In the genomic region with DNA sequence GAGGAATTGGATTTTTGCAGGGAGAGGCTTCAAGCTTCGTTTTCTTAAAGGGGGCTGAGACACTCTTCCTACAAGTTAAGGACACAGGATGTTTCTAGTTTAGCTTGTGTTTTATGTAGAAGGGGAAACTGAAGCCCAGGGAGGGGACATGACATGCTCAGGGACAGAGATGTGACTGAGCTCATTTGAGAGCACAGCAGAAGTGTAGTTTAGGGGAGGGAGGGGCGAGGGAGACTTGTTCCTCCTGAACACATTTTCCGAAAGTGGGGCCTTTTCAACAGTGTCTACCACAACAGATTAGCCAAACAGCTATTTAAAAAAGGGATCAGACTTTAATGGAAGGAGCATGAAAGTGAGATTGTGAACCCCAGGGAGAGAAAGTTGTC, we compare ENCODE assay signal across 12 cellular contexts.
DNase-seq lines count a peak whose midpoint lies in the region; ATAC-seq and TF ChIP-seq lines count a peak whose summit lies in the region.
"Had no signal": no experiment of that assay in that cellular context is flagged by ENCODE, and none has a peak within 500 bp of the region (broad histone marks: within the 10 kb centered on the region; RNA-seq: fewer than 3 reads in every experiment).

No MANE protein-coding gene starts in this region.

- no peak for TF ChIP-seq POLR2A in gastroesophageal sphincter (IDR thresholded peaks at IDR 0.05)

- H3K27ac Mint-ChIP-seq in type B pancreatic cell, result peak overlapping the region; percentile 84
- H3K27ac Mint-ChIP-seq: activated T-cell treated with anti-CD3 and anti-CD28 coated beads, Interleukin-2, amount 50 U/mL, for 24 hours; CD8-positive, alpha-beta T cell had no signal

- no peaks in the 10 kb centered on the region for H3K36me3 Mint-ChIP-seq in type B pancreatic cell
- H3K36me3 Mint-ChIP-seq: CD8-positive, alpha-beta T cell had no signal

- peak overlapping the region; percentile 15 for H3K4me3 ChIP-seq in adipocyte (ENCODE audit: low read length)
- no peak overlapping the region for H3K4me3 ChIP-seq in gastroesophageal sphincter
- no peak overlapping the region for H3K4me3 ChIP-seq in osteoblast (ENCODE audit: insufficient read depth, low read length)

- TF ChIP-seq CTCF in gastroesophageal sphincter (IDR thresholded peaks at IDR 0.05) (no peak), osteoblast (IDR thresholded peaks at IDR 0.05; ENCODE audit: extremely low read depth, low read depth, low read length) (no peak), type B pancreatic cell (conservative IDR thresholded peaks at IDR 0.05) (no peak)

- H3K36me3 ChIP-seq in adipocyte (ENCODE audit: control insufficient read depth, insufficient read depth, low read length, severe bottlenecking), result no peaks in the 10 kb centered on the region
- no peaks in the 10 kb centered on the region for H3K36me3 ChIP-seq in gastroesophageal sphincter
- H3K36me3 ChIP-seq in osteoblast (ENCODE audit: insufficient read depth, low read length), result no peaks in the 10 kb centered on the region

- H3K9me3 ChIP-seq in adipocyte (ENCODE audit: control insufficient read depth, low read length) (peaks cover 23% of the 10 kb centered on the region), gastroesophageal sphincter (no peaks in the 10 kb centered on the region), osteoblast (ENCODE audit: low read depth, low read length) (peaks cover 9% of the 10 kb centered on the region)

- DNase-seq in adipocyte (ENCODE audit: low read depth), result no peak
- no peak for DNase-seq in osteoblast (ENCODE audit: insufficient read length, low spot score, missing footprints)
- DNase-seq in type B pancreatic cell (ENCODE audit: extremely low spot score, unreplicated experiment), result no peak
- no peak for DNase-seq in RPMI8226
- no peak for DNase-seq in stimulated activated naive CD4-positive, alpha-beta T cell treated with Interleukin-2 at 50 U/mL for 16 hours (lab: John Stamatoyannopoulos, UW)
- DNase-seq in HuH-7 (ENCODE audit: low spot score), result no peak
- DNase-seq: activated T-cell treated with anti-CD3 and anti-CD28 coated beads, Interleukin-2, amount 50 U/mL, for 24 hours; CD8-positive, alpha-beta T cell; effector CD8-positive, alpha-beta T cell; NCI-H1694 treated with DMSO at 0.1 percent for 48 hours had no signal

- H2AFZ ChIP-seq in osteoblast (ENCODE audit: low read length), result no peak overlapping the region

- TF ChIP-seq EP300 in gastroesophageal sphincter (IDR thresholded peaks at IDR 0.05), result no peak

- H3K4me1 ChIP-seq in adipocyte (ENCODE audit: control insufficient read depth, insufficient read depth, low read length) (peaks cover 57% of the 10 kb centered on the region), gastroesophageal sphincter (peaks cover 22 to 88% (median 54%) of the 10 kb centered on the region in 3 donors), osteoblast (ENCODE audit: insufficient read depth, low read length) (peaks cover 28% of the 10 kb centered on the region)

- no peak for ATAC-seq in gastroesophageal sphincter
- ATAC-seq: activated CD4-positive, CD25-positive, alpha-beta regulatory T cell treated with anti-CD3 and anti-CD28 coated beads, Interleukin-2, amount 50 U/mL, for 24 hours; CD8-positive, alpha-beta T cell had no signal

- peak overlapping the region; percentile 64 for H3K4me3 Mint-ChIP-seq in type B pancreatic cell
- H3K4me3 Mint-ChIP-seq: activated T-cell treated with anti-CD3 and anti-CD28 coated beads, Interleukin-2, amount 50 U/mL, for 24 hours; CD8-positive, alpha-beta T cell had no signal

- 28 to 37% methylated on average over 2 to 3 of the region's 3 CpGs for WGBS in gastroesophageal sphincter (ENCODE audit: low coverage in 1 of 2), 2 donors

- peaks cover 34% of the 10 kb centered on the region for H3K4me1 Mint-ChIP-seq in type B pancreatic cell (ENCODE audit: unreplicated experiment)

- H3K79me2 ChIP-seq in osteoblast (ENCODE audit: insufficient read depth, low read length), result no peaks in the 10 kb centered on the region

- H3K9ac ChIP-seq in adipocyte (ENCODE audit: low read length), result peak overlapping the region; percentile 84

- no peaks in the 10 kb centered on the region for H4K20me1 ChIP-seq in osteoblast (ENCODE audit: insufficient read depth, low read length)

- H3K4me2 ChIP-seq in osteoblast (ENCODE audit: insufficient read depth, low read length), result peak overlapping the region; percentile 53

- peaks cover 3% of the 10 kb centered on the region for H3K9me3 Mint-ChIP-seq in type B pancreatic cell

- peak overlapping the region; percentile 85 to 92 (median 90) for H3K27ac ChIP-seq in gastroesophageal sphincter
- peak overlapping the region; percentile 55 for H3K27ac ChIP-seq in osteoblast (ENCODE audit: low read depth, low read length)

- no peaks in the 10 kb centered on the region for H3K27me3 Mint-ChIP-seq in type B pancreatic cell

- H3K27me3 ChIP-seq in adipocyte (replicated peaks; ENCODE audit: control insufficient read depth, insufficient read depth, low read length), result no peaks in the 10 kb centered on the region
- H3K27me3 ChIP-seq in gastroesophageal sphincter, result no peaks in the 10 kb centered on the region
- H3K27me3 ChIP-seq in osteoblast (ENCODE audit: insufficient read depth, low read length), result no peaks in the 10 kb centered on the region
